Comparison of ENCODE assay signal across 7 cellular contexts in genomic region chr9:136799079-136799853, GRCh38. TPM values are rescaled to one million over a fixed set of nuclear protein-coding genes. Genes with fewer than 3 reads are reported as not detected.
DNase-seq lines count a peak whose midpoint lies in the region; ATAC-seq and FAIRE-seq lines count a peak whose summit lies in the region.

No MANE protein-coding gene starts in this region.

- FAIRE-seq in small intestine (lab: Jason Lieb, UNC), result no peak

- in situ Hi-C loops in HAP-1 (cut with MboI; ENCODE audit: low sequenced_read_pairs), result loop anchor here (25.0 kb wide), 1 partner anchor 438 kb away; the partner anchor contains the start of genes CYSRT1, RNF224, SLC34A3 and TUBB4B

- no peaks in the 10 kb centered on the region for H3K27me3 ChIP-seq in HAP-1 (ENCODE audit: low read depth)
- H3K27me3 ChIP-seq in NT2/D1 (ENCODE audit: insufficient read depth, insufficient read length), result peaks cover 21% of the 10 kb centered on the region
- peaks cover 0 to 3% of the 10 kb centered on the region in 2 donors for H3K27me3 ChIP-seq in small intestine (ENCODE audit: control insufficient read depth in 2 of 2, insufficient read depth in 2 of 2, low read length in 2 of 2)

- peak overlapping the region; percentile 68 for H3K9ac ChIP-seq in NT2/D1 (ENCODE audit: insufficient read length, low read depth)

- H3K9me3 ChIP-seq in HAP-1 (no peaks in the 10 kb centered on the region), NT2/D1 (ENCODE audit: insufficient read depth, low read length) (no peaks in the 10 kb centered on the region), small intestine (ENCODE audit: control insufficient read depth, low read depth) (no peaks in the 10 kb centered on the region)

- DNase-seq in HAP-1 (ENCODE audit: low spot score in 2 of 2) (no peak), NT2/D1 (ENCODE audit: low read depth, low spot score) (no peak), left cardiac atrium (no peak), small intestine (peak; percentile 47), SIG-M5 (lab: John Stamatoyannopoulos, UW) (no peak), superior temporal gyrus (ENCODE audit: extremely low spot score) (no peak)

- H3K27ac ChIP-seq in small intestine (ENCODE audit: low read depth in 1 of 2, low read length in 1 of 2), result no peak overlapping the region

- H3K4me3 ChIP-seq in HAP-1 (peak overlapping the region; percentile 41), NT2/D1 (ENCODE audit: insufficient read length, low read depth) (peak overlapping the region; percentile 32), small intestine (ENCODE audit: low read depth in 1 of 2, low read length in 2 of 2) (peak overlapping the region; percentile 33 to 46)

- intact Hi-C loops in left cardiac atrium (cut with DNase I), result loop anchor here in 1 of 2 donors (10.0 kb wide), 1 partner anchor 46 kb away; the partner anchor contains the start of genes AJM1 and PHPT1

- H3K4me1 ChIP-seq in HAP-1 (peaks cover 14% of the 10 kb centered on the region), NT2/D1 (ENCODE audit: insufficient read depth, insufficient read length) (peaks cover 20% of the 10 kb centered on the region), small intestine (ENCODE audit: control insufficient read depth in 2 of 2, insufficient read depth in 1 of 2, low read depth in 1 of 2, low read length in 1 of 2) (peaks cover 0 to 3% of the 10 kb centered on the region in 2 donors)

- H3K36me3 ChIP-seq in HAP-1 (replicated peaks) (no peaks in the 10 kb centered on the region; the same call in 1 of the 2 replicates), NT2/D1 (ENCODE audit: insufficient read depth, insufficient read length, low read length) (peaks cover 15% of the 10 kb centered on the region), small intestine (ENCODE audit: control insufficient read depth in 2 of 2, insufficient read depth in 2 of 2, low read length in 2 of 2) (no peaks in the 10 kb centered on the region)

- ATAC-seq in left cardiac atrium (peak; percentile 4 to 6), GM21825 (IDR thresholded peaks at IDR 0.05; ENCODE audit: unreplicated experiment) (no peak)

- WGBS in small intestine, 3 donors, result 2 to 26% (median 17%) methylated on average over 30 to 35 of the region's 35 CpGs

RNA-seq across cellular contexts. Expression of gene CCDC183, which starts 3.1 kb away (rescaled TPM):
- 1 to 10 TPM; 1.1 to 1.6 TPM for total RNA-seq in left cardiac atrium
- polyA plus RNA-seq in small intestine, result 1 to 10 TPM in 2 of 3 donors, under 1 TPM in 1; 0.40 to 2.7 (median 1.6) TPM

RNA-seq across cellular contexts. Expression of gene TMEM141, which starts 8.1 kb away (rescaled TPM):
- total RNA-seq in left cardiac atrium, result 10 to 100 TPM; 81.1 to 85.7 TPM
- polyA plus RNA-seq in small intestine, result 100 to 1,000 TPM; 148 to 212 (median 176) TPM

RNA-seq across cellular contexts. Expression of gene RABL6, which starts 8.5 kb away (rescaled TPM):
- 10 to 100 TPM; 61.6 to 71.4 TPM for total RNA-seq in left cardiac atrium
- 10 to 100 TPM; 75.5 to 88.1 (median 76.5) TPM for polyA plus RNA-seq in small intestine

RNA-seq across cellular contexts. Expression of gene LCN15, which starts 34.9 kb away (rescaled TPM):
- total RNA-seq in left cardiac atrium, result 1 to 10 TPM in 1 of 2 donors, under 1 TPM in 1; 0.41 to 1.1 TPM
- 10 to 100 TPM in 1 of 3 donors, 1 to 10 TPM in 1, under 1 TPM in 1; 0.46 to 12.7 (median 4.9) TPM for polyA plus RNA-seq in small intestine

RNA-seq across cellular contexts. Expression of gene LCN8, which starts 41.2 kb away (rescaled TPM):
- total RNA-seq in left cardiac atrium, result not detected
- not detected for polyA plus RNA-seq in small intestine
